8 cellular contexts compared by ENCODE assay signal in genomic region chr10:29736325-29737208, GRCh38.
A peak's percentile ranks its signal among the peaks of the same experiment; 100 is the strongest.
DNase-seq lines count a peak whose midpoint lies in the region; ATAC-seq and TF ChIP-seq lines count a peak whose summit lies in the region.

No MANE protein-coding gene starts in this region.

- no peaks in the 10 kb centered on the region for H3K9me3 Mint-ChIP-seq in WTC11
- no peaks in the 10 kb centered on the region for H3K9me3 Mint-ChIP-seq in stimulated activated effector memory CD8-positive, alpha-beta T cell treated with anti-CD3 and anti-CD28 coated beads, Interleukin-12 subunit alpha, Interleukin-12 subunit beta, amount 100 ng/mL, for 72 hours

- H4K20me1 ChIP-seq in BLaER1 treated with 17β-estradiol and CSF1 and Interleukin-3, amounts not matched to agents 10 nM and 100 nM = peaks cover 0 to 32% (median 6%) of the 10 kb centered on the region in 11 experiments; a peak in 8 of 22 replicates

- H3K9ac ChIP-seq in BLaER1 treated with 17β-estradiol and CSF1 and Interleukin-3, amounts not matched to agents 10 nM and 100 nM = peak overlapping the region; percentile 90 to 97 (median 94)
- H3K9ac ChIP-seq in HUES64 (ENCODE audit: low read depth, low read length) = peak overlapping the region; percentile 88; the same call in 1 of the 2 replicates

- POLR2A ChIA-PET in WTC11 (lab: Charles Lee) = no interaction called here

- TF ChIP-seq POLR2A in lower leg skin (IDR thresholded peaks at IDR 0.05) = no peak
- TF ChIP-seq POLR2A in erythroblast (IDR thresholded peaks at IDR 0.05; ENCODE audit: low read length) = no peak

- intact Hi-C loops in lower leg skin (cut with DNase I; ENCODE audit: low total_unique reads) = no loop called here

- H3K4me2 ChIP-seq in BLaER1 treated with 17β-estradiol and CSF1 and Interleukin-3, amounts not matched to agents 10 nM and 100 nM = peak overlapping the region; percentile 81 to 100 (median 98)

- H3K9me3 ChIP-seq in BLaER1 treated with 17β-estradiol and CSF1 and Interleukin-3, amounts not matched to agents 10 nM and 100 nM (replicated peaks in 1 of 11) = no peaks in the 10 kb centered on the region
- H3K9me3 ChIP-seq in HUES64 (ENCODE audit: insufficient read depth, low read depth, low read length) = no peaks in the 10 kb centered on the region

- TF ChIP-seq CTCF in WTC11 (IDR thresholded peaks at IDR 0.05) (no peak), lower leg skin (IDR thresholded peaks at IDR 0.05) (no peak)

- peaks cover 39% of the 10 kb centered on the region for H3K4me1 Mint-ChIP-seq in WTC11
- H3K4me1 Mint-ChIP-seq in stimulated activated effector memory CD8-positive, alpha-beta T cell treated with anti-CD3 and anti-CD28 coated beads, Interleukin-12 subunit alpha, Interleukin-12 subunit beta, amount 100 ng/mL, for 72 hours = peaks cover 15% of the 10 kb centered on the region

- CTCF ChIA-PET in WTC11 (lab: Charles Lee) = interaction anchor here (0.6 to 3.5 kb wide), 16 partner anchors 9 to 265 kb away, joined by 3 to 21 read pairs (median 4); partner anchors contain the start of gene SVIL

- peaks cover 20 to 36% (median 31%) of the 10 kb centered on the region in 11 experiments for H3K27me3 ChIP-seq in BLaER1 treated with 17β-estradiol and CSF1 and Interleukin-3, amounts not matched to agents 10 nM and 100 nM
- peaks cover 37% of the 10 kb centered on the region for H3K27me3 ChIP-seq in HUES64 (ENCODE audit: insufficient read depth, low read length)

- peaks cover 35% of the 10 kb centered on the region for H3K27me3 Mint-ChIP-seq in WTC11 (ENCODE audit: low read depth)

- WGBS in HUES64 = under 1% methylated on average over 85 of the region's 85 CpGs
- WGBS in lower leg skin, 2 donors = 1 to 3% methylated on average over 15 to 39 of the region's 85 CpGs

- H3K27ac Mint-ChIP-seq in WTC11 = no peak overlapping the region
- H3K27ac Mint-ChIP-seq in stimulated activated effector memory CD8-positive, alpha-beta T cell treated with anti-CD3 and anti-CD28 coated beads, Interleukin-12 subunit alpha, Interleukin-12 subunit beta, amount 100 ng/mL, for 72 hours = no peak overlapping the region

- peak; percentile 47 for ATAC-seq in WTC11
- peak; percentile 39 for ATAC-seq in stimulated activated effector memory CD8-positive, alpha-beta T cell treated with anti-CD3 and anti-CD28 coated beads, Interleukin-12 subunit alpha, Interleukin-12 subunit beta, amount 100 ng/mL, for 72 hours

- peak overlapping the region; percentile 77 to 95 (median 87) for H3K4me3 ChIP-seq in BLaER1 treated with 17β-estradiol and CSF1 and Interleukin-3, amounts not matched to agents 10 nM and 100 nM
- H3K4me3 ChIP-seq in HUES64 (ENCODE audit: low read length) (peak overlapping the region; percentile 87), lower leg skin (ENCODE audit: low read depth, poor library complexity, severe bottlenecking) (peak overlapping the region; percentile 74)

- DNase-seq in WTC11 (ENCODE audit: low spot score) = peak; percentile 65
- peak; percentile 79 for DNase-seq in ecto neural progenitor cell (ENCODE audit: low spot score)
- DNase-seq in lower leg skin (ENCODE audit: low spot score in 2 of 2) = peak; percentile 31 to 90
- DNase-seq in stimulated activated effector memory CD8-positive, alpha-beta T cell treated with anti-CD3 and anti-CD28 coated beads, Interleukin-12 subunit alpha, Interleukin-12 subunit beta, amount 100 ng/mL, for 72 hours (ENCODE audit: low spot score in 2 of 2) = peak; percentile 17 to 54
- DNase-seq in erythroblast (lab: John Stamatoyannopoulos, UW) = no peak
- no peak for DNase-seq in SIG-M5 (lab: John Stamatoyannopoulos, UW)

- H3K36me3 ChIP-seq in BLaER1 treated with 17β-estradiol and CSF1 and Interleukin-3, amounts not matched to agents 10 nM and 100 nM = 0 out of 22 replicates have a peak, but pooled peaks cover 0 to 3% (median 0%) of the 10 kb centered on the region in 11 experiments
- H3K36me3 ChIP-seq in HUES64 (ENCODE audit: insufficient read depth, low read length) = no peaks in the 10 kb centered on the region

- no peaks in the 10 kb centered on the region for H3K36me3 Mint-ChIP-seq in WTC11
- H3K36me3 Mint-ChIP-seq in stimulated activated effector memory CD8-positive, alpha-beta T cell treated with anti-CD3 and anti-CD28 coated beads, Interleukin-12 subunit alpha, Interleukin-12 subunit beta, amount 100 ng/mL, for 72 hours = no peaks in the 10 kb centered on the region

- peaks cover 26 to 41% (median 32%) of the 10 kb centered on the region in 10 experiments for H3K4me1 ChIP-seq in BLaER1 treated with 17β-estradiol and CSF1 and Interleukin-3, amounts not matched to agents 10 nM and 100 nM
- peaks cover 22% of the 10 kb centered on the region for H3K4me1 ChIP-seq in HUES64 (ENCODE audit: insufficient read depth, low read length)

- H3K4me3 Mint-ChIP-seq in WTC11 = peak overlapping the region; percentile 77
- H3K4me3 Mint-ChIP-seq in stimulated activated effector memory CD8-positive, alpha-beta T cell treated with anti-CD3 and anti-CD28 coated beads, Interleukin-12 subunit alpha, Interleukin-12 subunit beta, amount 100 ng/mL, for 72 hours = peak overlapping the region; percentile 76

- H3K27ac ChIP-seq in BLaER1 treated with 17β-estradiol and CSF1 and Interleukin-3, amounts not matched to agents 10 nM and 100 nM = peak overlapping the region in 9 of 11 experiments; percentile 88 to 96 (median 94); a peak in 12 of 22 replicates
- no peak overlapping the region for H3K27ac ChIP-seq in HUES64 (ENCODE audit: low read depth, low read length)

TF ChIP-seq in WTC11, 78 proteins besides CTCF, POLR2A, EP300 and RAD21 (continues in another document):
- TF ChIP-seq CDX4 (CRISPR knock-in tag; IDR thresholded peaks at IDR 0.05; ENCODE audit: borderline replicate concordance) (no peak), CREM (CRISPR knock-in tag; IDR thresholded peaks at IDR 0.05) (no peak), FOXP4 (CRISPR knock-in tag; IDR thresholded peaks at IDR 0.05) (no peak), PRDM15 (CRISPR knock-in tag; IDR thresholded peaks at IDR 0.05) (peak; percentile 65)

Comparison
In these comparisons a context has a peak if more than half of its experiments do, and no peak if none do; other contexts are left out.
1. DNase-seq: peak in WTC11 (single experiment), ecto neural progenitor cell (single experiment), lower leg skin (2 of 2) and stimulated activated effector memory CD8-positive, alpha-beta T cell treated with anti-CD3 and anti-CD28 coated beads, Interleukin-12 subunit alpha, Interleukin-12 subunit beta, amount 100 ng/mL, for 72 hours (2 of 2); none in erythroblast (0 of 2) and SIG-M5 (single experiment).
2. Peak in every context shown above with its lines, with median percentiles within 50 percentile points of each other: H3K4me3 ChIP-seq.